ENCODE assay signal across 26 cellular contexts in the genomic region with DNA sequence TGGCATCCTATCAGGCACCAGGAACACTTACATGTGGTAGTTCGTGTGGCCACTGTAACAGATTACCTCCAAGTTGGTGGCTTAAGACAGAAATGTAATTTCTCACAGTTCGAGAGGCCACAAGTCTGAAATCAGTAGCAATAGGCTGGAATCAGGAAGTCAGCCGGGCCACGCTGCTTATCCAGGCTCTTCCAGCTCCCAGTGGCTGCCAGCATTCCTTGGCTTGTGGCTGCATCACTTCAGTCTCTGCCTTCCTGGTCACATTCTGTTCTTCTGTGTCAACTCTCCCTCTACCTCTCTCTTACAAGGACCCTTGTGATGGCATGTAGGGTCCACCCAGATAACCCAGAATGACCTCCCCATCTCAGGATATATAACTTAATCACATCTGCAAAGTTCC.
"Had no signal": no experiment of that assay in that cellular context is flagged by ENCODE, and none has a peak within 500 bp of the region (broad histone marks: within the 10 kb centered on the region; RNA-seq: fewer than 3 reads in every experiment).

No MANE protein-coding gene starts in this region.

- ATAC-seq: heart left ventricle; mucosa of descending colon; naive thymus-derived CD4-positive, alpha-beta T cell; natural killer cell treated with Interleukin-12 subunit alpha and Interleukin-12 subunit beta and Interleukin-15 and Interleukin-18, amount 100 ng/mL, for 72 hours; pancreas; right lobe of liver; stimulated activated naive B cell treated with anti-CD40 and anti-IgM and Interleukin-4, amounts not matched to agents 10 μg/mL and 1 μg/mL and 100 μg/mL, for 72 hours; stimulated activated naive CD8-positive, alpha-beta T cell treated with anti-CD3 and anti-CD28 coated beads, Interleukin-15, Interleukin-2, amounts not matched to agents 100 U/mL and 50 U/mL, for 24 hours; upper lobe of right lung had no signal

- H3K4me3 ChIP-seq: heart left ventricle, left ventricle myocardium inferior, lung, mucosa of descending colon, pancreas, prostate gland, right lobe of liver, skin epidermis, suprapubic skin, thoracic aorta, tibial artery, upper lobe of right lung had no signal

- H3K4me1 ChIP-seq: heart left ventricle, left ventricle myocardium inferior, pancreas, prostate gland, right lobe of liver, suprapubic skin, upper lobe of right lung had no signal

- H3K36me3 ChIP-seq: heart left ventricle, left ventricle myocardium inferior, pancreas, prostate gland, right lobe of liver, suprapubic skin, thoracic aorta, tibial artery, upper lobe of right lung had no signal

- H3K9me3 ChIP-seq: mucosa of descending colon, pancreas, prostate gland, right lobe of liver, suprapubic skin, upper lobe of right lung had no signal

- H3K27ac ChIP-seq: heart left ventricle, left ventricle myocardium inferior, pancreas, prostate gland, right lobe of liver, skin epidermis, suprapubic skin, thoracic aorta, tibial artery, upper lobe of right lung had no signal

- DNase-seq: heart left ventricle; hypothalamus; immature natural killer cell; left ventricle myocardium inferior; mesendoderm; midbrain; mucosa of descending colon; naive thymus-derived CD4-positive, alpha-beta T cell; pancreas; posterior cingulate gyrus; right lobe of liver; stimulated activated CD4-positive, alpha-beta T cell treated with anti-CD3 and anti-CD28 coated beads, Interleukin-12 subunit alpha, Interleukin-12 subunit beta, amount 100 ng/mL, for 4 hours; stimulated activated CD4-positive, alpha-beta T cell treated with anti-CD3 and anti-CD28 coated beads, Interleukin-15, amount 100 ng/mL, for 24 hours; stimulated activated CD4-positive, alpha-beta T cell treated with anti-CD3 and anti-CD28 coated beads, Interleukin-2, amount 100 ng/mL, for 24 hours; stimulated activated CD4-positive, alpha-beta T cell treated with anti-CD3 and anti-CD28 coated beads, Interleukin-4, amount 100 ng/mL, for 1 hour; stimulated activated naive B cell treated with anti-CD40 and anti-IgM and Interleukin-4, amounts not matched to agents 10 μg/mL and 1 μg/mL and 100 μg/mL, for 72 hours; stimulated activated naive CD8-positive, alpha-beta T cell treated with anti-CD3 and anti-CD28 coated beads, Interleukin-15, Interleukin-2, amounts not matched to agents 100 U/mL and 50 U/mL, for 24 hours; tibial artery; trophoblast cell; upper lobe of right lung had no signal

- H3K27me3 ChIP-seq: pancreas, right lobe of liver, suprapubic skin, tibial artery, upper lobe of right lung had no signal
